ENCODE assay signal across 8 cellular contexts in genomic region chr19:45492627-45493470, GRCh38. TPM values are rescaled to one million over a fixed set of nuclear protein-coding genes. Genes with fewer than 3 reads are reported as not detected.
A peak's percentile ranks its signal among the peaks of the same experiment; 100 is the strongest.
DNase-seq lines count a peak whose midpoint lies in the region; ATAC-seq and TF ChIP-seq lines count a peak whose summit lies in the region.

No MANE protein-coding gene starts in this region.

- TF ChIP-seq CTCF in AG09319 (IDR thresholded peaks at IDR 0.05; ENCODE audit: low read depth, low read length) (no peak), adrenal gland (IDR thresholded peaks at IDR 0.05) (no peak)

- CTCF ChIA-PET in HEK293T (lab: Yijun Ruan, JAX), result interaction anchor here (0.6 kb wide), 1 partner anchor 43 kb away, joined by 3 read pairs; no protein-coding TSS in a partner anchor

- peaks cover 4 to 8% of the 10 kb centered on the region in 2 donors for H3K4me1 ChIP-seq in adrenal gland (replicated peaks in 1 of 2)
- peaks cover 6% of the 10 kb centered on the region for H3K4me1 ChIP-seq in iPS-15b (ENCODE audit: control insufficient read depth, insufficient read depth, low read length)

- H3K27ac ChIP-seq in adrenal gland, result peak overlapping the region in 1 of 5 donors; percentile 50
- peak overlapping the region in 6 of 21 experiments; percentile 22 to 68 (median 50) for H3K27ac ChIP-seq in skin epidermis

- POLR2A ChIA-PET in HEK293T (lab: Yijun Ruan, JAX), result interaction anchor here (1.0 to 1.9 kb wide), 2 partner anchors 15 to 87 kb away, joined by 3 to 5 read pairs; no protein-coding TSS in a partner anchor

- no peaks in the 10 kb centered on the region for H3K36me3 ChIP-seq in adrenal gland (replicated peaks in 1 of 2)
- H3K36me3 ChIP-seq in iPS-15b (ENCODE audit: control insufficient read depth, insufficient read depth, low read length), result peaks cover 4% of the 10 kb centered on the region

- peak overlapping the region; percentile 54 for H3K9ac ChIP-seq in iPS-15b (ENCODE audit: low read depth, low read length)

- intact Hi-C loops in adrenal gland (cut with DNase I), result no loop called here

- 5 to 15% (median 6%) methylated on average over 11 to 32 of the region's 32 CpGs for WGBS in adrenal gland, 4 donors

- H3K9me3 ChIP-seq in adrenal gland (replicated peaks in 1 of 3), result no peaks in the 10 kb centered on the region
- no peaks in the 10 kb centered on the region for H3K9me3 ChIP-seq in iPS-15b (ENCODE audit: control insufficient read depth, insufficient read depth, low read length)

- DNase-seq in AG09319 (ENCODE audit: extremely low read depth, low read depth) (peak; percentile 39), HEK293T (ENCODE audit: extremely low spot score) (peak; percentile 52), adrenal gland (peak in 5 of 7 donors; percentile 59 to 73 (median 67))

- no peaks in the 10 kb centered on the region for H3K27me3 ChIP-seq in adrenal gland
- H3K27me3 ChIP-seq in iPS-15b (ENCODE audit: control insufficient read depth, insufficient read depth, low read length), result peaks cover 5% of the 10 kb centered on the region

- no peak for TF ChIP-seq POLR2A in adrenal gland (IDR thresholded peaks at IDR 0.05)

- no peak for ATAC-seq in GM19395 (IDR thresholded peaks at IDR 0.05; ENCODE audit: unreplicated experiment)
- no peak for ATAC-seq in GM18520 (IDR thresholded peaks at IDR 0.05; ENCODE audit: unreplicated experiment)
- ATAC-seq in HG02981 (IDR thresholded peaks at IDR 0.05; ENCODE audit: unreplicated experiment), result no peak

- peak overlapping the region in 3 of 4 donors; percentile 59 to 73 (median 73) for H3K4me3 ChIP-seq in adrenal gland
- peak overlapping the region; percentile 79 for H3K4me3 ChIP-seq in iPS-15b (ENCODE audit: low read depth, low read length)
- peak overlapping the region; percentile 27 to 40 (median 31) for H3K4me3 ChIP-seq in skin epidermis

TF ChIP-seq in HEK293T, 16 proteins besides CTCF, POLR2A, EP300 and RAD21:
- peak; percentile 91 for TF ChIP-seq PKNOX1 (IDR thresholded peaks at IDR 0.05)
- TF ChIP-seq SP1 (IDR thresholded peaks at IDR 0.05), result no peak
- no peak for TF ChIP-seq ZNF384 (IDR thresholded peaks at IDR 0.05)
- TF ChIP-seq HDGF (IDR thresholded peaks at IDR 0.05; ENCODE audit: borderline replicate concordance), result no peak
- no peak for TF ChIP-seq L3MBTL2 (conservative IDR thresholded peaks at IDR 0.05)
- no peak for TF ChIP-seq FOXA1 (IDR thresholded peaks at IDR 0.05)
- TF ChIP-seq FOXM1 (IDR thresholded peaks at IDR 0.05; ENCODE audit: borderline replicate concordance), result 0 out of 2 replicates have a peak, but pooled peaks have one; percentile 16

RNA-seq across cellular contexts. Expression of gene RTN2, which starts 4.0 kb away (rescaled TPM):
- total RNA-seq in adrenal gland, result 10 to 100 TPM in 7 of 8 donors, 1 to 10 TPM in 1; 8.6 to 65.8 (median 20.7) TPM
- polyA plus RNA-seq in adrenal gland, result 10 to 100 TPM in 1 of 3 donors, 1 to 10 TPM in 2; 4.8 to 11.8 (median 7.4) TPM

RNA-seq across cellular contexts. Expression of gene PPM1N, which starts 5.4 kb away (rescaled TPM):
- total RNA-seq in adrenal gland, result 1 to 10 TPM in 6 of 8 donors, not detected in 2; 1.2 to 2.5 (median 1.7) TPM
- polyA plus RNA-seq in adrenal gland, result 1 to 10 TPM in 2 of 3 donors, under 1 TPM in 1; 0.99 to 3.7 (median 1.7) TPM

RNA-seq across cellular contexts. Expression of gene VASP, which starts 14.4 kb away (rescaled TPM):
- 100 to 1,000 TPM in 2 of 8 donors, 10 to 100 TPM in 6; 41.4 to 118 (median 68.8) TPM for total RNA-seq in adrenal gland
- polyA plus RNA-seq in adrenal gland, result 10 to 100 TPM; 30.2 to 96.2 (median 62.9) TPM

RNA-seq across cellular contexts. Expression of gene FOSB, which starts 25.1 kb away (rescaled TPM):
- total RNA-seq in adrenal gland, result 10 to 100 TPM in 1 of 8 donors, 1 to 10 TPM in 7; 1.0 to 21.7 (median 2.8) TPM
- polyA plus RNA-seq in adrenal gland, result 10 to 100 TPM in 1 of 3 donors, 1 to 10 TPM in 1, under 1 TPM in 1; 0.95 to 11.1 (median 4.3) TPM
